Comparison of ENCODE assay signal across 14 cellular contexts in the genomic region with DNA sequence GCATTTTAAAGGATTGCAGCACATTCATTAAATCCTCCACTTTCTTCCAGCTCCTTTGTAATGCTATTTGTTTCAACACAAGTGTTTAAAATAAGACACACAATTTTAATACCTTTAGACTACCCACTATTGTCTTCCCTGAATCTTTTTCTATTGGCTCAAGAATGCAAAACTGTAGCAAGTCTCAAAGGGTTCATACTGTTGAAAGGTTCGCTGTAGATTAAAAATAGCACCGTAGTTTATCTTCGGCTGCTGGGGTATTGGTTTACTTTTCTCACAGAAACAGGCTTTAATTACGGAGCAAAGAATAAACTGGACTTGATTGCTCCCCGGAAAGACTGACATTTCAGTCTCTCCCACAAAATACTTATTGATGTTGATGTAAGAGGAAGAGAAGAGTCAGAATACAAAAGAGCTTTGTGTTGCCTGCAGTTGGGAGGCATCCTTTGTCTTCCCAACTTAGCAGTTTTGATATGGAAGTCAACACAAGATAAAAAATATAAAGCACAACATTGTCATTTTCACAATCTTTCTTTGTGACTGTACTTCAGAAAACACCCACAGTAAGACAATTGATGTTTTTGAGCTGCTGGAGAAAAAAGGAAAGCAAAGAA.
DNase-seq lines count a peak whose midpoint lies in the region; TF ChIP-seq lines count a peak whose summit lies in the region.
"Had no signal": no experiment of that assay in that cellular context is flagged by ENCODE, and none has a peak within 500 bp of the region (broad histone marks: within the 10 kb centered on the region; RNA-seq: fewer than 3 reads in every experiment).

No MANE protein-coding gene starts in this region.

- H3K4me3 Mint-ChIP-seq in endothelial cell (ENCODE audit: unreplicated experiment): no peak overlapping the region

- TF ChIP-seq EP300 in suprapubic skin (IDR thresholded peaks at IDR 0.05): no peak

- DNase-seq in NCI-H1105 treated with DMSO at 0.1 percent for 48 hours (lab: John Stamatoyannopoulos, UW) (peak; percentile 11), NCI-H1105 (lab: John Stamatoyannopoulos, UW) (no peak), NCI-H345 (lab: John Stamatoyannopoulos, UW) (peak; percentile 10), endothelial cell (ENCODE audit: low spot score) (no peak), putamen (ENCODE audit: low spot score) (peak; percentile 94), suprapubic skin (ENCODE audit: low spot score in 2 of 2) (no peak), dermis blood vessel endothelial cell (no peak), DMS 273 (lab: John Stamatoyannopoulos, UW; ENCODE audit: unreplicated experiment) (no peak)
- DNase-seq: IMR-90, NCI-H1436, small intestine, transverse colon had no signal

- no peak overlapping the region for H3K4me3 ChIP-seq in suprapubic skin
- H3K4me3 ChIP-seq: A549, breast epithelium, transverse colon had no signal

- no peaks in the 10 kb centered on the region for H3K9me3 Mint-ChIP-seq in endothelial cell (ENCODE audit: unreplicated experiment)

- H3K4me1 ChIP-seq in suprapubic skin: no peaks in the 10 kb centered on the region
- H3K4me1 ChIP-seq: A549, breast epithelium had no signal

- no peaks in the 10 kb centered on the region for H3K36me3 Mint-ChIP-seq in endothelial cell (ENCODE audit: low read depth, unreplicated experiment)

- no peak for TF ChIP-seq POLR2A in suprapubic skin (IDR thresholded peaks at IDR 0.05)

- TF ChIP-seq CTCF in endothelial cell (IDR thresholded peaks at IDR 0.05; ENCODE audit: unreplicated experiment): no peak
- no peak for TF ChIP-seq CTCF in suprapubic skin (IDR thresholded peaks at IDR 0.05)

- peak overlapping the region; percentile 39 for H3K27ac Mint-ChIP-seq in endothelial cell (ENCODE audit: unreplicated experiment)

- no peaks in the 10 kb centered on the region for H3K9me3 ChIP-seq in suprapubic skin
- H3K9me3 ChIP-seq: A549, breast epithelium, transverse colon had no signal

- WGBS in suprapubic skin: 67% methylated on average over 5 of the region's 5 CpGs

- no peaks in the 10 kb centered on the region for H3K27me3 Mint-ChIP-seq in endothelial cell (ENCODE audit: unreplicated experiment)

- H3K36me3 ChIP-seq in suprapubic skin: no peaks in the 10 kb centered on the region
- H3K36me3 ChIP-seq: breast epithelium, transverse colon had no signal

- H3K4me1 Mint-ChIP-seq in endothelial cell (ENCODE audit: unreplicated experiment): peaks cover 19% of the 10 kb centered on the region

- H3K27me3 ChIP-seq in suprapubic skin: no peaks in the 10 kb centered on the region
- H3K27me3 ChIP-seq: breast epithelium, transverse colon had no signal

- H3K27ac ChIP-seq in suprapubic skin: no peak overlapping the region
- H3K27ac ChIP-seq: A549, breast epithelium had no signal

Comparison
In these comparisons a context has a peak if more than half of its experiments do, and no peak if none do; other contexts are left out.
1. DNase-seq: peak in NCI-H1105 treated with DMSO at 0.1 percent for 48 hours (single experiment), NCI-H345 (single experiment) and putamen (single experiment); none in NCI-H1105 (single experiment), endothelial cell (single experiment), suprapubic skin (0 of 2), dermis blood vessel endothelial cell (single experiment) and DMS 273 (single experiment).